In the genomic region with DNA sequence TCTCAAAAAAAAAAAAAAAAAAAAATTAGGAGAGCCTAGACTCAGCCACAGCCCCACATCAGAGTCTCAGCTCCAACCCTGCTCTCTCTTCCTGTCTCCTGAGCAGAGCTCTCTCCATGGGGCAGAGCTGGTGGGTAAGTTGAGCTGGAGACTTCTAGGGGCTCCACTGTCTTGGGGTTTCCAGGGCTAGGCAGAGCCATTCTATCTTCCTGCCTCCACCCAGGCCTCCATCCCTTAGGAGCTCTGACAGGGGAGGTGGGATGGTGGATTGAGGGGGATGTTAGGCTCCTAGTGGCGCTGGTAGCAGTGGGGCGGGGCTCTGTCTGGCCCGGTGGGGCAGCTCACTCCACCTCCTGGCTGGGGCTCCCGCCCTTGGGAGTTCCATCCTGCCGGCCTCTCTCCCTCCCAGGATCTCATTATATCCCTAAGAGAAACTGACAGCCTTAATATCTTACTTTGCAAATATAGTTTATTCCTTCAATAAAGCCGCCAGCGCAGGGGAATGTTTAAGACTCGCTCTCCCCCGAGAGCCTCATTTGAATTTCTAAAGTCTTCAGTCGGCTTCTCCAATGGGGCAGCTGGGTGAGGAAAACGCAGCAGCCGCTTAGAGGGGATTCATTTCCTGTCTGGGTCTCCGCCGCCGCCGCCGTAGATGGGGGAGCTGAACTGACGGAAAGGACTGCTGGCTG, we compare ENCODE assay signal across 13 cellular contexts. TPM values are rescaled to one million over a fixed set of nuclear protein-coding genes. Genes with fewer than 3 reads are reported as not detected.
DNase-seq lines count a peak whose midpoint lies in the region; ATAC-seq and TF ChIP-seq lines count a peak whose summit lies in the region.
"Had no signal": no experiment of that assay in that cellular context is flagged by ENCODE, and none has a peak within 500 bp of the region (broad histone marks: within the 10 kb centered on the region; RNA-seq: fewer than 3 reads in every experiment).

No MANE protein-coding gene starts in this region.

- POLR2A ChIA-PET in WTC11 (lab: Charles Lee), result interaction anchor here (0.7 to 1.7 kb wide), 3 partner anchors 12 to 19 kb away, joined by 3 to 8 read pairs (median 4); a partner anchor contains a TSS

- peaks cover 9% of the 10 kb centered on the region for H3K27me3 Mint-ChIP-seq in WTC11 (ENCODE audit: low read depth)
- H3K27me3 Mint-ChIP-seq in stimulated activated naive CD8-positive, alpha-beta T cell treated with anti-CD3 and anti-CD28 coated beads, Interleukin-15, Interleukin-2, amounts not matched to agents 100 ng/mL and 50 ng/mL, for 24 hours, result peaks cover 41% of the 10 kb centered on the region

- H3K36me3 Mint-ChIP-seq in WTC11, result no peaks in the 10 kb centered on the region
- no peaks in the 10 kb centered on the region for H3K36me3 Mint-ChIP-seq in stimulated activated naive CD8-positive, alpha-beta T cell treated with anti-CD3 and anti-CD28 coated beads, Interleukin-15, Interleukin-2, amounts not matched to agents 100 ng/mL and 50 ng/mL, for 24 hours (ENCODE audit: low read depth)

- no peaks in the 10 kb centered on the region for H3K9me3 Mint-ChIP-seq in WTC11
- H3K9me3 Mint-ChIP-seq in stimulated activated naive CD8-positive, alpha-beta T cell treated with anti-CD3 and anti-CD28 coated beads, Interleukin-15, Interleukin-2, amounts not matched to agents 100 ng/mL and 50 ng/mL, for 24 hours, result no peaks in the 10 kb centered on the region
- H3K9me3 Mint-ChIP-seq: activated naive CD4-positive, alpha-beta T cell treated with anti-CD3 and anti-CD28 coated beads for 36 hours had no signal

- peak; percentile 21 for DNase-seq in NCI-H748 (lab: John Stamatoyannopoulos, UW; ENCODE audit: unreplicated experiment)
- no peak for DNase-seq in NCI-H748 treated with DMSO at 0.1 percent for 48 hours (lab: John Stamatoyannopoulos, UW)
- DNase-seq in WTC11 (ENCODE audit: low spot score), result peak; percentile 71
- DNase-seq in iPS-NIHi11 (ENCODE audit: low spot score), result peak; percentile 83
- no peak for DNase-seq in SKM-1 treated with dmso at 0.1 percent for 144 hours (lab: John Stamatoyannopoulos, UW; ENCODE audit: unreplicated experiment)
- DNase-seq: activated naive CD4-positive, alpha-beta T cell treated with anti-CD3 and anti-CD28 coated beads for 36 hours; heart right ventricle; SHP77 had no signal

- H3K4me1 Mint-ChIP-seq in WTC11, result peaks cover 34% of the 10 kb centered on the region
- H3K4me1 Mint-ChIP-seq in stimulated activated naive CD8-positive, alpha-beta T cell treated with anti-CD3 and anti-CD28 coated beads, Interleukin-15, Interleukin-2, amounts not matched to agents 100 ng/mL and 50 ng/mL, for 24 hours (ENCODE audit: low read depth), result peaks cover 12% of the 10 kb centered on the region

- no peak for TF ChIP-seq CTCF in WTC11 (IDR thresholded peaks at IDR 0.05)

- peak overlapping the region; percentile 67 for H3K4me3 Mint-ChIP-seq in WTC11
- peak overlapping the region; percentile 20 for H3K4me3 Mint-ChIP-seq in stimulated activated naive CD8-positive, alpha-beta T cell treated with anti-CD3 and anti-CD28 coated beads, Interleukin-15, Interleukin-2, amounts not matched to agents 100 ng/mL and 50 ng/mL, for 24 hours
- H3K4me3 Mint-ChIP-seq: activated naive CD4-positive, alpha-beta T cell treated with anti-CD3 and anti-CD28 coated beads for 36 hours had no signal

- peak overlapping the region; percentile 93 for H3K27ac Mint-ChIP-seq in WTC11
- H3K27ac Mint-ChIP-seq in stimulated activated naive CD8-positive, alpha-beta T cell treated with anti-CD3 and anti-CD28 coated beads, Interleukin-15, Interleukin-2, amounts not matched to agents 100 ng/mL and 50 ng/mL, for 24 hours, result no peak overlapping the region
- H3K27ac Mint-ChIP-seq: activated naive CD4-positive, alpha-beta T cell treated with anti-CD3 and anti-CD28 coated beads for 36 hours had no signal

- CTCF ChIA-PET in WTC11 (lab: Charles Lee), result interaction anchor here (0.5 to 2.9 kb wide), 21 partner anchors 9 to 211 kb away, joined by 3 to 25 read pairs (median 4); a partner anchor contains a TSS

- ATAC-seq in WTC11 (peak; percentile 91), HG02642 (IDR thresholded peaks at IDR 0.05; ENCODE audit: poor library complexity, unreplicated experiment) (no peak), GM21528 (IDR thresholded peaks at IDR 0.05; ENCODE audit: low FRiP score, unreplicated experiment) (no peak)
- ATAC-seq: activated CD4-positive, CD25-positive, alpha-beta regulatory T cell treated with anti-CD3 and anti-CD28 coated beads, Interleukin-2, amount 50 U/mL, for 24 hours; heart right ventricle; K562 had no signal

TF ChIP-seq in WTC11, 78 proteins besides CTCF, POLR2A, EP300 and RAD21:
- TF ChIP-seq, protein P1, sequence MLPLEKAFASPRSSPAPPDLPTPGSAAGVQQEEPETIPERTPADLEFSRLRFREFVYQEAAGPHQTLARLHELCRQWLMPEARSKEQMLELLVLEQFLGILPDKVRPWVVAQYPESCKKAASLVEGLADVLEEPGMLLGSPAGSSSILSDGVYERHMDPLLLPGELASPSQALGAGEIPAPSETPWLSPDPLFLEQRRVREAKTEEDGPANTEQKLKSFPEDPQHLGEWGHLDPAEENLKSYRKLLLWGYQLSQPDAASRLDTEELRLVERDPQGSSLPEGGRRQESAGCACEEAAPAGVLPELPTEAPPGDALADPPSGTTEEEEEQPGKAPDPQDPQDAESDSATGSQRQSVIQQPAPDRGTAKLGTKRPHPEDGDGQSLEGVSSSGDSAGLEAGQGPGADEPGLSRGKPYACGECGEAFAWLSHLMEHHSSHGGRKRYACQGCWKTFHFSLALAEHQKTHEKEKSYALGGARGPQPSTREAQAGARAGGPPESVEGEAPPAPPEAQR (CRISPR knock-in tag; IDR thresholded peaks at IDR 0.05), result no peak
- peak; percentile 26; the same call in 1 of the 2 replicates for TF ChIP-seq ZNF423 (CRISPR knock-in tag; IDR thresholded peaks at IDR 0.05)
- peak; percentile 34; the same call in 1 of the 2 replicates for TF ChIP-seq SP1 (CRISPR knock-in tag; conservative IDR thresholded peaks at IDR 0.05)
- TF ChIP-seq, protein P2, sequence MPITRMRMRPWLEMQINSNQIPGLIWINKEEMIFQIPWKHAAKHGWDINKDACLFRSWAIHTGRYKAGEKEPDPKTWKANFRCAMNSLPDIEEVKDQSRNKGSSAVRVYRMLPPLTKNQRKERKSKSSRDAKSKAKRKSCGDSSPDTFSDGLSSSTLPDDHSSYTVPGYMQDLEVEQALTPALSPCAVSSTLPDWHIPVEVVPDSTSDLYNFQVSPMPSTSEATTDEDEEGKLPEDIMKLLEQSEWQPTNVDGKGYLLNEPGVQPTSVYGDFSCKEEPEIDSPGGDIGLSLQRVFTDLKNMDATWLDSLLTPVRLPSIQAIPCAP (CRISPR knock-in tag; IDR thresholded peaks at IDR 0.05), result no peak
- TF ChIP-seq NFYB (CRISPR knock-in tag; conservative IDR thresholded peaks at IDR 0.05; ENCODE audit: low read depth), result no peak
- no peak for TF ChIP-seq NR1H2 (CRISPR knock-in tag; IDR thresholded peaks at IDR 0.05)
- TF ChIP-seq TP53 (CRISPR knock-in tag; IDR thresholded peaks at IDR 0.05), result 0 out of 2 replicates have a peak, but pooled peaks have one; percentile 15
- TF ChIP-seq ATF1 (CRISPR knock-in tag; IDR thresholded peaks at IDR 0.05), result no peak
- TF ChIP-seq IRF2 (CRISPR knock-in tag; IDR thresholded peaks at IDR 0.05; ENCODE audit: borderline replicate concordance, low read depth), result no peak

RNA-seq across cellular contexts. Expression of a gene that starts 19.2 kb away (rescaled TPM):
- 13.4 to 16.8 TPM (median 15.6 TPM) in 3 replicates for total RNA-seq in WTC11 (2021)

RNA-seq across cellular contexts. Expression of a gene that starts 39.8 kb away (rescaled TPM):
- total RNA-seq in WTC11 (2021), result 62.2 to 82.2 TPM (median 66.3 TPM) in 3 replicates

Comparison
In these comparisons a context has a peak if more than half of its experiments do, and no peak if none do; other contexts are left out.
1. DNase-seq: peak in NCI-H748 (single experiment), WTC11 (single experiment) and iPS-NIHi11 (single experiment); none in NCI-H748 treated with DMSO at 0.1 percent for 48 hours (single experiment) and SKM-1 treated with dmso at 0.1 percent for 144 hours (single experiment).